Comparison of ENCODE assay signal across 8 cellular contexts in genomic region chr5:74575741-74576538, GRCh38.
DNase-seq lines count a peak whose midpoint lies in the region; ATAC-seq, FAIRE-seq and TF ChIP-seq lines count a peak whose summit lies in the region.

No MANE protein-coding gene starts in this region.

- H3K27ac ChIP-seq in PC-9 = peak overlapping the region; percentile 82
- peak overlapping the region in 3 of 59 donors; percentile 12 to 54 (median 49) for H3K27ac ChIP-seq in dorsolateral prefrontal cortex

- H3K36me3 ChIP-seq in PC-9 (ENCODE audit: low read depth) = no peaks in the 10 kb centered on the region

- in situ Hi-C loops in G401 (cut with HindIII; ENCODE audit: low sequenced_read_pairs) = no loop called here

- no peak overlapping the region; the same call in 1 of the 2 replicates for H2AFZ ChIP-seq in PC-9

- peaks cover 31% of the 10 kb centered on the region for H3K4me1 ChIP-seq in PC-9 (replicated peaks; ENCODE audit: insufficient read depth)

- H3K9me2 ChIP-seq in PC-9 (ENCODE audit: insufficient read depth) = no peaks in the 10 kb centered on the region

- H3F3A ChIP-seq in PC-9 (ENCODE audit: insufficient read depth, low read depth) = peaks cover 22% of the 10 kb centered on the region

- POLR2A ChIA-PET in PC-9 (lab: Charles Lee; ENCODE audit: unreplicated experiment) = interaction anchor here (0.6 to 0.7 kb wide), 3 partner anchors 67 to 484 kb away, joined by 3 to 5 read pairs (median 4); no protein-coding TSS in a partner anchor

- FAIRE-seq in endometrium (lab: Jason Lieb, UNC) = peak; percentile 57

- no peak for ATAC-seq in HG03457 (IDR thresholded peaks at IDR 0.05; ENCODE audit: unreplicated experiment)

- CTCF ChIA-PET in PC-9 (lab: Charles Lee) = no interaction called here

- no peaks in the 10 kb centered on the region for H4K20me1 ChIP-seq in PC-9 (ENCODE audit: insufficient read depth)

- no TSS peak for BruUV-seq in PC-9 (replicated peaks; lab: Mats Ljungman, UMichigan)

- H3K27me3 ChIP-seq in PC-9 (ENCODE audit: insufficient read depth, low read depth) (no peaks in the 10 kb centered on the region), dorsolateral prefrontal cortex (no peaks in the 10 kb centered on the region)

- no peaks in the 10 kb centered on the region for H3K79me2 ChIP-seq in PC-9 (ENCODE audit: low read depth)

- DNase-seq in Daoy (ENCODE audit: low read depth) (peak; percentile 85), PC-9 (peak; percentile 17 to 89), retinal pigment epithelial cell (ENCODE audit: low read depth) (peak; percentile 53), dorsolateral prefrontal cortex (no peak), NCI-H146 (lab: John Stamatoyannopoulos, UW) (no peak), G401 (ENCODE audit: low spot score) (no peak)

- no peak overlapping the region for H3K4me3 ChIP-seq in PC-9
- H3K4me3 ChIP-seq in retinal pigment epithelial cell (ENCODE audit: low read length) = no peak overlapping the region
- H3K4me3 ChIP-seq in dorsolateral prefrontal cortex = no peak overlapping the region

- peak overlapping the region; percentile 61 for H3K4me2 ChIP-seq in PC-9

- TF ChIP-seq CTCF in PC-9 (conservative IDR thresholded peaks at IDR 0.05) = no peak
- TF ChIP-seq CTCF in retinal pigment epithelial cell (conservative IDR thresholded peaks at IDR 0.05; ENCODE audit: low read depth, low read length) = no peak
- no peak for TF ChIP-seq CTCF in dorsolateral prefrontal cortex (IDR thresholded peaks at IDR 0.05 in 54 of 56, conservative IDR thresholded peaks at IDR 0.05 in 2 of 56; ENCODE audit: low read depth in 1 of 56, partially characterized antibody in 56 of 56)

- intact Hi-C loops in PC-9 (cut with micrococcal nuclease; ENCODE audit: unreplicated experiment) (loop anchor here (1.0 to 5.0 kb wide), 4 partner anchors 49 to 334 kb away; no protein-coding TSS in a partner anchor), dorsolateral prefrontal cortex (cut with DNase I) (no loop called here)

- no peaks in the 10 kb centered on the region for H3K9me3 ChIP-seq in PC-9 (ENCODE audit: insufficient read depth, low read depth)

Comparison
In these comparisons a context has a peak if more than half of its experiments do, and no peak if none do; other contexts are left out.
1. DNase-seq: peak in Daoy (single experiment), PC-9 (2 of 2) and retinal pigment epithelial cell (single experiment); none in dorsolateral prefrontal cortex (0 of 10), NCI-H146 (single experiment) and G401 (single experiment).